In the genomic region with DNA sequence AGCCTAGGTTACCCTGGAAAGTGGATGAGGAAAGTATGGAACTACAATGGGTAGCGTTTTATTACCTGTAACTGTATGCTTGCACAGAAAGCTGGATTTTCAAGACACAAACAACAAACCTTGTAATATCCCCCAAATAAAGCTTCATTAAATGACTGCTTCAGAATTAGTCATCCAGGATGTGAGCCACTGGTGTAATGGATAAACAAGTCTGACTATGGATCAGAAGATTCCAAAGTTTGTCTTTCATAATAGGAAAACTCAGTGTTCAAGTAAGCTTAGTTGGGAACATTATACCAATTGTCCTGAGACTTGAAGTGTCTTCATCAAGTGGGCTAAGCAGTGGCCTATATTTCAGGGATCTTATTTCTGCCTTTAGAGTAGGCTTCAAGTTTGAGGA, we compare ENCODE assay signal across 1 cellular context.
TF ChIP-seq lines count a peak whose summit lies in the region.

No MANE protein-coding gene starts in this region.

TF ChIP-seq in SK-N-SH, 30 proteins besides CTCF, POLR2A, EP300 and RAD21:
- TF ChIP-seq YY1 (IDR thresholded peaks at IDR 0.05; ENCODE audit: low read depth) (no peak), FOSL2 (IDR thresholded peaks at IDR 0.05; ENCODE audit: borderline replicate concordance, low read depth) (no peak), FOXJ3 (CRISPR knock-in tag; IDR thresholded peaks at IDR 0.05) (no peak), FOXM1 (IDR thresholded peaks at IDR 0.05; ENCODE audit: low read depth) (no peak), RFX5 (IDR thresholded peaks at IDR 0.05; ENCODE audit: low read length) (no peak), PBX3 (IDR thresholded peaks at IDR 0.05) (no peak), GABPA (IDR thresholded peaks at IDR 0.05; ENCODE audit: low read depth) (no peak), EZH2phosphoT487 (IDR thresholded peaks at IDR 0.05; ENCODE audit: borderline replicate concordance, low read depth) (no peak)
- TF ChIP-seq, protein P1, sequence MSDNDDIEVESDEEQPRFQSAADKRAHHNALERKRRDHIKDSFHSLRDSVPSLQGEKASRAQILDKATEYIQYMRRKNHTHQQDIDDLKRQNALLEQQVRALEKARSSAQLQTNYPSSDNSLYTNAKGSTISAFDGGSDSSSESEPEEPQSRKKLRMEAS (IDR thresholded peaks at IDR 0.05; ENCODE audit: low read depth): no peak
- TF ChIP-seq, protein P2, sequence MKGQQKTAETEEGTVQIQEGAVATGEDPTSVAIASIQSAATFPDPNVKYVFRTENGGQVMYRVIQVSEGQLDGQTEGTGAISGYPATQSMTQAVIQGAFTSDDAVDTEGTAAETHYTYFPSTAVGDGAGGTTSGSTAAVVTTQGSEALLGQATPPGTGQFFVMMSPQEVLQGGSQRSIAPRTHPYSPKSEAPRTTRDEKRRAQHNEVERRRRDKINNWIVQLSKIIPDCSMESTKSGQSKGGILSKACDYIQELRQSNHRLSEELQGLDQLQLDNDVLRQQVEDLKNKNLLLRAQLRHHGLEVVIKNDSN (IDR thresholded peaks at IDR 0.05; ENCODE audit: borderline replicate concordance, low read depth): no peak
- TF ChIP-seq, protein P3, sequence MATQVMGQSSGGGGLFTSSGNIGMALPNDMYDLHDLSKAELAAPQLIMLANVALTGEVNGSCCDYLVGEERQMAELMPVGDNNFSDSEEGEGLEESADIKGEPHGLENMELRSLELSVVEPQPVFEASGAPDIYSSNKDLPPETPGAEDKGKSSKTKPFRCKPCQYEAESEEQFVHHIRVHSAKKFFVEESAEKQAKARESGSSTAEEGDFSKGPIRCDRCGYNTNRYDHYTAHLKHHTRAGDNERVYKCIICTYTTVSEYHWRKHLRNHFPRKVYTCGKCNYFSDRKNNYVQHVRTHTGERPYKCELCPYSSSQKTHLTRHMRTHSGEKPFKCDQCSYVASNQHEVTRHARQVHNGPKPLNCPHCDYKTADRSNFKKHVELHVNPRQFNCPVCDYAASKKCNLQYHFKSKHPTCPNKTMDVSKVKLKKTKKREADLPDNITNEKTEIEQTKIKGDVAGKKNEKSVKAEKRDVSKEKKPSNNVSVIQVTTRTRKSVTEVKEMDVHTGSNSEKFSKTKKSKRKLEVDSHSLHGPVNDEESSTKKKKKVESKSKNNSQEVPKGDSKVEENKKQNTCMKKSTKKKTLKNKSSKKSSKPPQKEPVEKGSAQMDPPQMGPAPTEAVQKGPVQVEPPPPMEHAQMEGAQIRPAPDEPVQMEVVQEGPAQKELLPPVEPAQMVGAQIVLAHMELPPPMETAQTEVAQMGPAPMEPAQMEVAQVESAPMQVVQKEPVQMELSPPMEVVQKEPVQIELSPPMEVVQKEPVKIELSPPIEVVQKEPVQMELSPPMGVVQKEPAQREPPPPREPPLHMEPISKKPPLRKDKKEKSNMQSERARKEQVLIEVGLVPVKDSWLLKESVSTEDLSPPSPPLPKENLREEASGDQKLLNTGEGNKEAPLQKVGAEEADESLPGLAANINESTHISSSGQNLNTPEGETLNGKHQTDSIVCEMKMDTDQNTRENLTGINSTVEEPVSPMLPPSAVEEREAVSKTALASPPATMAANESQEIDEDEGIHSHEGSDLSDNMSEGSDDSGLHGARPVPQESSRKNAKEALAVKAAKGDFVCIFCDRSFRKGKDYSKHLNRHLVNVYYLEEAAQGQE (IDR thresholded peaks at IDR 0.05; ENCODE audit: low read depth, low read length): no peak
TF ChIP-seq in SK-N-SH: peak in this region for 0.
